In the genomic region with DNA sequence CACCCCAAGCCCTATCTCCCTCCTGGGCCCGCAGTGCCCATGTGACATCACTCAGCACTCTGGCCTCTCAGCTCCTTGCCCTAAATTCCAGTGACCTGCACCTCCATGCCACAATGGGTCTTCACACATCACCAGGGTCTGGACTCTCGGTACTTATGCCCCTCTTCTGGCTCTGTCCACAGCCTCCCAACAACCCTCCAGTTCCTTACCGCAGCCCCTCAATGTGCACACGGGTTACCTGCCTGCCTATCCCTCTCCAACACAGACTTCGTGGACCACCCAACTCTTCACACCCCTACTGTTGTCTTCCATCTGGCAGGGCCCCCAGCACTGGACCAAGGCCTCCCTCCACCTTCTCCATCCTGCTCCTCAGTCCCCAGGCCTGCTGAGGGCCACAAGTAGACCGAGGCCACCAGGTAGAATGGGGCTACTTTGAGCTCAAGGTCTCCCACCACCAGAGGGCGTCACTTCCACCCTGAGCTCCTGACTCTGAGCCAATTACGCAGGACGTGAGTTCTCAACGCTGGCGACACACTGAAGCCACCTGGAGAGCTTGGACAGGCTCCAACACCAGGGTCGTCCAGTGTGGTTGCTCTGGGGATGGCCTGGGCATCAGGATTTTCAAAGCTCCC, we compare ENCODE assay signal across 9 cellular contexts.
DNase-seq lines count a peak whose midpoint lies in the region; ATAC-seq and TF ChIP-seq lines count a peak whose summit lies in the region.
"Had no signal": no experiment of that assay in that cellular context is flagged by ENCODE, and none has a peak within 500 bp of the region (broad histone marks: within the 10 kb centered on the region; RNA-seq: fewer than 3 reads in every experiment).

No MANE protein-coding gene starts in this region.

- no peak overlapping the region for H3K4me3 ChIP-seq in choroid plexus epithelial cell (ENCODE audit: low read depth, low read length)
- H3K4me3 ChIP-seq: prostate gland had no signal

- peaks cover 4% of the 10 kb centered on the region for H3K27me3 Mint-ChIP-seq in activated CD4-positive, alpha-beta T cell treated with anti-CD3 and anti-CD28 coated beads for 36 hours

- CTCF ChIA-PET in activated CD4-positive, alpha-beta T cell treated with anti-CD3 and anti-CD28 coated beads for 36 hours (lab: Charles Lee) = interaction anchor here (0.6 to 1.3 kb wide), 6 partner anchors 13 to 402 kb away, joined by 3 to 4 read pairs (median 4); no protein-coding TSS in a partner anchor

- H3K36me3 Mint-ChIP-seq in activated CD4-positive, alpha-beta T cell treated with anti-CD3 and anti-CD28 coated beads for 36 hours (ENCODE audit: low read depth) = no peaks in the 10 kb centered on the region

- TF ChIP-seq CTCF in choroid plexus epithelial cell (conservative IDR thresholded peaks at IDR 0.05; ENCODE audit: low read depth, low read length) = peak; percentile 48

- POLR2A ChIA-PET in activated CD4-positive, alpha-beta T cell treated with anti-CD3 and anti-CD28 coated beads for 36 hours (lab: Charles Lee) = no interaction called here

- peak; percentile 63 for DNase-seq in activated CD4-positive, alpha-beta T cell treated with anti-CD3 and anti-CD28 coated beads for 36 hours
- DNase-seq in activated CD4-positive, alpha-beta T cell treated with anti-CD3 and anti-CD28 coated beads, Interleukin-2, amount 50 U/mL, for 4 hours = no peak
- DNase-seq in NCI-H1092 treated with DMSO at 0.1 percent for 48 hours (lab: John Stamatoyannopoulos, UW) (peak; percentile 20), choroid plexus epithelial cell (ENCODE audit: low read depth) (peak; percentile 9), NCI-H526 treated with DMSO at 0.1 percent for 48 hours (lab: John Stamatoyannopoulos, UW) (no peak)
- peak; percentile 22 for DNase-seq in stimulated activated CD4-positive, alpha-beta T cell treated with anti-CD3 and anti-CD28 coated beads, Interleukin-4, amount 100 ng/mL, for 24 hours

- intact Hi-C loops in activated CD4-positive, alpha-beta T cell treated with anti-CD3 and anti-CD28 coated beads for 36 hours (cut with DNase I, micrococcal nuclease) = loop anchor here (1.0 to 10.0 kb wide), 4 partner anchors 168 to 254 kb away; partner anchors contain the start of gene GABBR2 (in 1 of the 2)

- ATAC-seq in activated CD4-positive, alpha-beta T cell treated with anti-CD3 and anti-CD28 coated beads for 36 hours = no peak
- ATAC-seq in HG02798 (IDR thresholded peaks at IDR 0.05; ENCODE audit: poor library complexity, unreplicated experiment) (no peak), GM18909 (IDR thresholded peaks at IDR 0.05; ENCODE audit: poor library complexity, unreplicated experiment) (no peak)

- no peaks in the 10 kb centered on the region for H3K4me1 Mint-ChIP-seq in activated CD4-positive, alpha-beta T cell treated with anti-CD3 and anti-CD28 coated beads for 36 hours

- no peaks in the 10 kb centered on the region for H3K9me3 Mint-ChIP-seq in activated CD4-positive, alpha-beta T cell treated with anti-CD3 and anti-CD28 coated beads for 36 hours (ENCODE audit: low read depth)

- no peak overlapping the region for H3K27ac Mint-ChIP-seq in activated CD4-positive, alpha-beta T cell treated with anti-CD3 and anti-CD28 coated beads for 36 hours

- H3K4me3 Mint-ChIP-seq in activated CD4-positive, alpha-beta T cell treated with anti-CD3 and anti-CD28 coated beads for 36 hours = no peak overlapping the region

Comparison
In these comparisons a context has a peak if more than half of its experiments do, and no peak if none do; other contexts are left out.
1. DNase-seq: peak in activated CD4-positive, alpha-beta T cell treated with anti-CD3 and anti-CD28 coated beads for 36 hours (single experiment), NCI-H1092 treated with DMSO at 0.1 percent for 48 hours (single experiment), choroid plexus epithelial cell (single experiment) and stimulated activated CD4-positive, alpha-beta T cell treated with anti-CD3 and anti-CD28 coated beads, Interleukin-4, amount 100 ng/mL, for 24 hours (single experiment); none in activated CD4-positive, alpha-beta T cell treated with anti-CD3 and anti-CD28 coated beads, Interleukin-2, amount 50 U/mL, for 4 hours (0 of 2) and NCI-H526 treated with DMSO at 0.1 percent for 48 hours (single experiment).